ENCODE assay signal across 9 cellular contexts in the genomic region with DNA sequence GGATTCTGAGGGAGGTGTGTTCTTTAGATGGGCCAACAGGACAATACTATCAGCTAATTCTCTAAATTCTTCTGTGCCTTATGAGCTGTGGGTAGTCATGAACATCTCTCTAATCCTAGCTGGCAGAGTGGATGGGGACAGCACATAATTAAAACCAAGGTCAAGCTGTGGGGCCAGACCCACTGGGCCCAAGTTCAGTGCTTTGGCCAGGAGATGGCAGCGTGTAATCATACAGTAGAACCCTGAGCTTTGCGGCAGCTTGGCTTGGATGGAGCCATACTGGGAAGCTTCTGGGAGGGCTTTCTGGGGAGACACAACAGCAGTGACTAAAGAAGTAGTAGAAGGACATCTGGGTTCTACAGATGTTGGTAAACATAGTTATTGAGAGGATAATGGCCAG.
DNase-seq lines count a peak whose midpoint lies in the region; ATAC-seq, FAIRE-seq and TF ChIP-seq lines count a peak whose summit lies in the region.
"Had no signal": no experiment of that assay in that cellular context is flagged by ENCODE, and none has a peak within 500 bp of the region (broad histone marks: within the 10 kb centered on the region; RNA-seq: fewer than 3 reads in every experiment).

No MANE protein-coding gene starts in this region.

- H3K4me3 ChIP-seq in heart right ventricle (no peak overlapping the region), RWPE2 (ENCODE audit: severe bottlenecking) (no peak overlapping the region), keratinocyte (ENCODE audit: control insufficient read depth in 2 of 3, extremely low read depth in 1 of 3, insufficient read depth in 2 of 3, low read depth in 1 of 3, low read length in 3 of 3) (no peak overlapping the region), transverse colon (no peak overlapping the region)

- no peak overlapping the region for H3K4me2 ChIP-seq in keratinocyte (ENCODE audit: control insufficient read depth, extremely low read depth, insufficient read depth, low read depth, low read length)

- no peak for DNase-seq in heart right ventricle
- no peak for DNase-seq in Right ventricle myocardium inferior (ENCODE audit: missing footprints)
- DNase-seq in RWPE2 (ENCODE audit: low spot score): no peak
- DNase-seq in keratinocyte (ENCODE audit: low read depth, low spot score): no peak
- peak; percentile 15 for DNase-seq in transverse colon
- DNase-seq in GM12892 (ENCODE audit: insufficient read length): no peak
- DNase-seq in NCI-H1417 treated with DMSO at 0.1 percent for 48 hours (lab: John Stamatoyannopoulos, UW): no peak
- DNase-seq: T-cell had no signal

- FAIRE-seq in keratinocyte (lab: Jason Lieb, UNC) (peak; percentile 64), GM12892 (lab: Jason Lieb, UNC) (no peak)

- WGBS in heart right ventricle, 2 donors: 81 to 82% methylated on average over 2 of the region's 2 CpGs
- 71% methylated on average over 2 of the region's 2 CpGs; no CpG with 5 or more reads in 1 of the 2 donors for WGBS in transverse colon (ENCODE audit: low coverage in 1 of 2), 2 donors

- dilution Hi-C loops in keratinocyte (cut with MboI; ENCODE audit: extremely low pct_ligation_motif_present, low sequenced_read_pairs): no loop called here

- peak in 2 of 8 donors; percentile 25 to 59 for ATAC-seq in heart right ventricle
- ATAC-seq in Right ventricle myocardium inferior: no peak
- ATAC-seq in RWPE2 (ENCODE audit: low read depth): peak; percentile 50; the same call in 2 of the 3 replicates
- ATAC-seq in HG03342 (IDR thresholded peaks at IDR 0.05; ENCODE audit: unreplicated experiment): no peak
- ATAC-seq: T-cell had no signal

- H3K27ac ChIP-seq in heart right ventricle: no peak overlapping the region
- H3K27ac ChIP-seq in RWPE2 (ENCODE audit: poor library complexity, severe bottlenecking): no peak overlapping the region
- H3K27ac ChIP-seq in keratinocyte (ENCODE audit: control insufficient read depth, insufficient read depth, low read length): no peak overlapping the region
- no peak overlapping the region for H3K27ac ChIP-seq in transverse colon

- in situ Hi-C loops in transverse colon (cut with MboI; ENCODE audit: low pct_ligation_motif_present in 1 of 4, low pct_unique_long_range_greater_than_20kb in 1 of 4, low sequenced_read_pairs in 3 of 4): loop anchor here in 1 of 4 donors (25.0 kb wide), 1 partner anchor 122 kb away; no protein-coding TSS in a partner anchor

- no peaks in the 10 kb centered on the region for H3K79me2 ChIP-seq in keratinocyte (ENCODE audit: control insufficient read depth, insufficient read depth, low read length)

- H3K9ac ChIP-seq in keratinocyte (ENCODE audit: control insufficient read depth, extremely low read depth, insufficient read depth, low read length): no peak overlapping the region

- intact Hi-C loops in heart right ventricle (cut with DNase I) (loop anchor here in 8 of 10 donors (1.0 to 10.0 kb wide), 5 partner anchors 130 to 140 kb away; partner anchors contain the start of gene CXCL13 (in 1 of the 8)), Right ventricle myocardium inferior (cut with DNase I) (loop anchor here (2.0 kb wide), 1 partner anchor 136 kb away; no protein-coding TSS in a partner anchor), transverse colon (cut with DNase I; ENCODE audit: low total_unique reads) (no loop called here)

- no peak overlapping the region for H2AFZ ChIP-seq in keratinocyte (ENCODE audit: control insufficient read depth, low read length)

- no peaks in the 10 kb centered on the region for H3K36me3 ChIP-seq in heart right ventricle
- H3K36me3 ChIP-seq in RWPE2 (ENCODE audit: low read depth): no peaks in the 10 kb centered on the region
- no peaks in the 10 kb centered on the region for H3K36me3 ChIP-seq in keratinocyte (ENCODE audit: control insufficient read depth in 2 of 2, extremely low read depth in 1 of 2, insufficient read depth in 2 of 2, low read length in 2 of 2)
- no peaks in the 10 kb centered on the region for H3K36me3 ChIP-seq in transverse colon

- no peaks in the 10 kb centered on the region for H3K4me1 ChIP-seq in heart right ventricle
- H3K4me1 ChIP-seq in RWPE2 (ENCODE audit: insufficient read depth, poor library complexity, severe bottlenecking): no peaks in the 10 kb centered on the region
- H3K4me1 ChIP-seq in keratinocyte (ENCODE audit: control insufficient read depth, extremely low read depth, insufficient read depth, low read length): no peaks in the 10 kb centered on the region
- no peaks in the 10 kb centered on the region for H3K4me1 ChIP-seq in transverse colon

- H3K9me3 ChIP-seq in heart right ventricle (peaks cover 0 to 21% (median 0%) of the 10 kb centered on the region in 11 donors), RWPE2 (ENCODE audit: severe bottlenecking) (no peaks in the 10 kb centered on the region), keratinocyte (ENCODE audit: control insufficient read depth, low read depth, low read length) (no peaks in the 10 kb centered on the region), transverse colon (no peaks in the 10 kb centered on the region)

- no peak for TF ChIP-seq EP300 in transverse colon (IDR thresholded peaks at IDR 0.05; ENCODE audit: low read depth)

- no peaks in the 10 kb centered on the region for H4K20me1 ChIP-seq in keratinocyte (ENCODE audit: control insufficient read depth, extremely low read depth, insufficient read depth, low read length)

- H3K9me1 ChIP-seq in keratinocyte (ENCODE audit: control insufficient read depth, extremely low read depth, insufficient read depth, low read length): no peaks in the 10 kb centered on the region

- TF ChIP-seq POLR2A in transverse colon (IDR thresholded peaks at IDR 0.05) (no peak), GM12892 (IDR thresholded peaks at IDR 0.05; ENCODE audit: low read depth, low read length) (no peak)

- no peaks in the 10 kb centered on the region for H3K27me3 ChIP-seq in heart right ventricle
- H3K27me3 ChIP-seq in RWPE2 (ENCODE audit: insufficient read depth, poor library complexity, severe bottlenecking): no peaks in the 10 kb centered on the region
- no peaks in the 10 kb centered on the region for H3K27me3 ChIP-seq in keratinocyte (ENCODE audit: control insufficient read depth, extremely low read depth, insufficient read depth, low read length)
- H3K27me3 ChIP-seq in transverse colon: no peaks in the 10 kb centered on the region

- peak in 8 of 9 donors; percentile 17 to 56 (median 50) for TF ChIP-seq CTCF in heart right ventricle (IDR thresholded peaks at IDR 0.05)
- peak; percentile 50 for TF ChIP-seq CTCF in RWPE2 (IDR thresholded peaks at IDR 0.05; ENCODE audit: poor library complexity, severe bottlenecking)
- peak; percentile 72 to 85 (median 75) for TF ChIP-seq CTCF in keratinocyte (optimal IDR thresholded peaks at IDR 0.05 in 1 of 3, IDR thresholded peaks at IDR 0.05 in 1 of 3, conservative IDR thresholded peaks at IDR 0.05 in 1 of 3; ENCODE audit: extremely low read depth in 1 of 3, insufficient read depth in 2 of 3, low read length in 3 of 3)
- TF ChIP-seq CTCF in transverse colon (IDR thresholded peaks at IDR 0.05): peak in 4 of 5 experiments; percentile 38 to 58 (median 49)
